ENCODE assay signal across 14 cellular contexts in genomic region chr2:69545477-69545932, GRCh38.
DNase-seq lines count a peak whose midpoint lies in the region; ATAC-seq, FAIRE-seq and TF ChIP-seq lines count a peak whose summit lies in the region.
"Had no signal": no experiment of that assay in that cellular context is flagged by ENCODE, and none has a peak within 500 bp of the region (broad histone marks: within the 10 kb centered on the region; RNA-seq: fewer than 3 reads in every experiment).

No MANE protein-coding gene starts in this region.

- RAD21 ChIA-PET in GM12878 (lab: Charles Lee; ENCODE audit: unreplicated experiment), result interaction anchor here (0.7 to 1.6 kb wide), 8 partner anchors 9 to 748 kb away, joined by 3 to 5 read pairs (median 3); partner anchors contain the start of gene SNRPG

- TF ChIP-seq POLR2A in GM12878 (IDR thresholded peaks at IDR 0.05; ENCODE audit: low read depth, low read length), result no peak
- TF ChIP-seq POLR2A in HepG2 (IDR thresholded peaks at IDR 0.05; ENCODE audit: insufficient read depth in 1 of 2, low read depth in 2 of 2, low read length in 2 of 2), result no peak
- no peak for TF ChIP-seq POLR2A in stomach (IDR thresholded peaks at IDR 0.05)

- no peak for TF ChIP-seq RAD21 in GM12878 (IDR thresholded peaks at IDR 0.05; ENCODE audit: insufficient read depth, low read depth, low read length)
- no peak for TF ChIP-seq RAD21 in HepG2 (CRISPR knock-in tag; IDR thresholded peaks at IDR 0.05)

- intact Hi-C loops in GM12878 (cut with micrococcal nuclease; ENCODE audit: unreplicated experiment), result loop anchor here (5.0 kb wide), 1 partner anchor 108 kb away; the partner anchor contains the start of gene NFU1
- intact Hi-C loops in HepG2 (cut with micrococcal nuclease; ENCODE audit: unreplicated experiment), result no loop called here
- intact Hi-C loops in stomach (cut with DNase I; ENCODE audit: low total_unique reads), result no loop called here

- SMC1A ChIA-PET in GM12878 (lab: Charles Lee; ENCODE audit: uncharacterized antibody, unreplicated experiment), result interaction anchor here (0.8 to 2.5 kb wide), 14 partner anchors 9 to 160 kb away, joined by 3 to 9 read pairs (median 4); partner anchors contain the start of gene NFU1

- no peaks in the 10 kb centered on the region; the same call in none of the 2 replicates for H3K79me2 ChIP-seq in GM12878 (ENCODE audit: control insufficient read depth, insufficient read depth, low read length)
- no peaks in the 10 kb centered on the region for H3K79me2 ChIP-seq in HepG2 (ENCODE audit: insufficient read depth, low read length)

- peaks cover 27% of the 10 kb centered on the region for H3K4me1 ChIP-seq in GM12878 (ENCODE audit: control insufficient read depth, insufficient read depth, low read length)
- H3K4me1 ChIP-seq in HepG2 (ENCODE audit: insufficient read depth, low read length), result no peaks in the 10 kb centered on the region
- H3K4me1 ChIP-seq in stomach, result peaks cover 0 to 16% (median 0%) of the 10 kb centered on the region in 4 donors
- H3K4me1 ChIP-seq: uterus had no signal

- DNase-seq in GM06990 (ENCODE audit: extremely low read depth, insufficient read length), result peak; percentile 37
- DNase-seq in GM12878 (ENCODE audit: low read depth, low spot score), result peak; percentile 59
- DNase-seq in HepG2 (ENCODE audit: low spot score), result no peak
- no peak for DNase-seq in stomach
- DNase-seq in hypothalamus (lab: John Stamatoyannopoulos, UW), result no peak
- DNase-seq: dermis blood vessel endothelial cell; GOT3; NCI-H2081 treated with DMSO at 0.1 percent for 48 hours; right cardiac atrium; stimulated activated CD4-positive, alpha-beta T cell treated with anti-CD3 and anti-CD28 coated beads, Interleukin-4, amount 100 ng/mL, for 4 hours; uterus had no signal

- H3K9ac ChIP-seq in GM12878 (ENCODE audit: control insufficient read depth, insufficient read depth, low read length), result no peak overlapping the region
- no peak overlapping the region for H3K9ac ChIP-seq in HepG2 (ENCODE audit: insufficient read depth, low read depth, low read length)

- H4K20me1 ChIP-seq in GM12878 (ENCODE audit: control insufficient read depth, insufficient read depth), result no peaks in the 10 kb centered on the region
- no peaks in the 10 kb centered on the region for H4K20me1 ChIP-seq in HepG2 (ENCODE audit: insufficient read depth, low read length)

- H3K9me3 ChIP-seq in GM12878 (replicated peaks; ENCODE audit: control insufficient read depth, insufficient read depth, low read length) (no peaks in the 10 kb centered on the region; the same call in none of the 3 replicates), HepG2 (ENCODE audit: low read length) (peaks cover 8% of the 10 kb centered on the region; the same call in 1 of the 2 replicates), stomach (peaks cover 0 to 5% (median 2%) of the 10 kb centered on the region in 4 donors)
- H3K9me3 ChIP-seq: uterus had no signal

- CTCF ChIA-PET in GM12878 (lab: Yijun Ruan, JAX), result interaction anchor here (1.4 to 14.4 kb wide), 4 partner anchors 18 to 179 kb away, joined by 3 to 176 read pairs (median 5); partner anchors contain the start of gene NFU1
- CTCF ChIA-PET in HepG2 (lab: Yijun Ruan, JAX; ENCODE audit: low intra/inter-chr PET ratio, low total read pairs), result no interaction called here

- TF ChIP-seq EP300 in GM12878 (IDR thresholded peaks at IDR 0.05; ENCODE audit: borderline replicate concordance in 1 of 2, control insufficient read depth in 1 of 2, low read depth in 2 of 2, low read length in 2 of 2) (no peak; a peak in 1 of 4 replicates), HepG2 (IDR thresholded peaks at IDR 0.05; ENCODE audit: low read depth in 2 of 2, low read length in 2 of 2) (no peak), HepG2 (CRISPR knock-in tag; IDR thresholded peaks at IDR 0.05; ENCODE audit: borderline replicate concordance) (no peak), stomach (IDR thresholded peaks at IDR 0.05) (no peak)

- H3K27me3 ChIP-seq in GM06990 (replicated peaks; ENCODE audit: control insufficient read depth, insufficient read depth, low read length) (no peaks in the 10 kb centered on the region), GM12878 (replicated peaks in 1 of 2; ENCODE audit: control insufficient read depth in 2 of 2, insufficient read depth in 2 of 2, low read length in 1 of 2) (no peaks in the 10 kb centered on the region), HepG2 (ENCODE audit: control insufficient read depth in 1 of 2, insufficient read depth in 2 of 2, low read length in 2 of 2) (no peaks in the 10 kb centered on the region), stomach (no peaks in the 10 kb centered on the region)
- H3K27me3 ChIP-seq: uterus had no signal

- H3K4me2 ChIP-seq in GM12878 (ENCODE audit: control insufficient read depth, insufficient read depth), result peak overlapping the region; percentile 78; the same call in 1 of the 2 replicates
- H3K4me2 ChIP-seq in HepG2 (ENCODE audit: low read depth, low read length), result no peak overlapping the region

- BruUV-seq in GM12878 (replicated peaks; lab: Mats Ljungman, UMichigan) (no TSS peak), HepG2 (replicated peaks; lab: Mats Ljungman, UMichigan) (no TSS peak)

- POLR2A ChIA-PET in GM12878 (lab: Charles Lee) (interaction anchor here (0.8 to 1.2 kb wide), 2 partner anchors 12 to 172 kb away, joined by 3 to 4 read pairs; no protein-coding TSS in a partner anchor), HepG2 (lab: Yijun Ruan, JAX) (no interaction called here)

- FAIRE-seq in GM12878 (lab: Jason Lieb, UNC) (no peak), HepG2 (lab: Jason Lieb, UNC) (no peak)

- H2AFZ ChIP-seq in GM12878 (ENCODE audit: control insufficient read depth, low read depth, low read length) (peak overlapping the region; percentile 47; the same call in 1 of the 2 replicates), HepG2 (ENCODE audit: low read length) (no peak overlapping the region)

- H3K27ac ChIP-seq in GM12878 (ENCODE audit: control insufficient read depth, insufficient read depth) (peak overlapping the region; percentile 85), HepG2 (ENCODE audit: extremely low read length, insufficient read depth, low read length) (no peak overlapping the region), stomach (no peak overlapping the region)
- H3K27ac ChIP-seq: uterus had no signal

- in situ Hi-C loops in GM12878 (cut with MboI) (no loop called here), HepG2 (cut with HindIII; ENCODE audit: extremely low pct_ligation_motif_present, low pct_unique_long_range_greater_than_20kb) (no loop called here)

- ATAC-seq in GM18517 (IDR thresholded peaks at IDR 0.05; ENCODE audit: unreplicated experiment) (peak; percentile 72), HG02623 (IDR thresholded peaks at IDR 0.05; ENCODE audit: unreplicated experiment) (peak; percentile 52), GM12878 (peak; percentile 79), HepG2 (no peak)
- ATAC-seq: stimulated activated memory B cell treated with anti-CD40 and anti-IgM and Interleukin-4, amounts not matched to agents 10 μg/mL and 1 μg/mL and 100 μg/mL, for 72 hours had no signal

- H3K36me3 ChIP-seq in GM06990 (ENCODE audit: control insufficient read depth, insufficient read depth, low read length) (peaks cover 3% of the 10 kb centered on the region; the same call in 1 of the 2 replicates), GM12878 (ENCODE audit: control insufficient read depth in 2 of 2, insufficient read depth in 2 of 2, low read length in 1 of 2) (peaks cover 2 to 15% of the 10 kb centered on the region in 2 experiments; a peak in 3 of 4 replicates), HepG2 (replicated peaks in 1 of 2; ENCODE audit: control insufficient read depth in 1 of 2, insufficient read depth in 2 of 2, low read length in 2 of 2) (peaks cover 0 to 9% of the 10 kb centered on the region in 2 experiments; a peak in 2 of 5 replicates), stomach (peaks cover 6 to 40% (median 39%) of the 10 kb centered on the region in 4 donors)
- H3K36me3 ChIP-seq: uterus had no signal

- 0% methylated on average over 2 of the region's 2 CpGs for WGBS in GM12878 (ENCODE audit: insufficient coverage, insufficient replicate concordance, low lambda C conversion rate, missing lambda C conversion rate)
- 98% methylated on average over 2 of the region's 2 CpGs for WGBS in HepG2 (ENCODE audit: low lambda C conversion rate)
- 91 to 96% (median 95%) methylated on average over 2 of the region's 2 CpGs for WGBS in stomach, 5 donors

- H3K4me3 ChIP-seq in GM06990 (replicated peaks; ENCODE audit: low read depth, low read length) (no peak overlapping the region), GM12878 (peak overlapping the region; percentile 23; the same call in 1 of the 2 replicates), HepG2 (replicated peaks in 1 of 3; ENCODE audit: insufficient read depth in 1 of 3, low read depth in 2 of 3, low read length in 3 of 3) (no peak overlapping the region), stomach (no peak overlapping the region)
- H3K4me3 ChIP-seq: uterus had no signal

- TF ChIP-seq CTCF in GM06990 (IDR thresholded peaks at IDR 0.05; ENCODE audit: insufficient read depth, low read length, poor library complexity, severe bottlenecking) (no peak), GM12878 (IDR thresholded peaks at IDR 0.05 in 2 of 3, conservative IDR thresholded peaks at IDR 0.05 in 1 of 3; ENCODE audit: control insufficient read depth in 2 of 3, extremely low read depth in 1 of 3, insufficient read depth in 1 of 3, low read depth in 3 of 3, low read length in 3 of 3) (no peak), HepG2 (CRISPR knock-in tag; IDR thresholded peaks at IDR 0.05) (no peak), stomach (IDR thresholded peaks at IDR 0.05) (no peak)

TF ChIP-seq in GM12878, 131 proteins besides CTCF, POLR2A, EP300 and RAD21 (continues in another document):
- TF ChIP-seq DPF2 (IDR thresholded peaks at IDR 0.05), result 0 out of 2 replicates have a peak, but pooled peaks have one; percentile 32

TF ChIP-seq in HepG2, 621 proteins besides CTCF, POLR2A, EP300 and RAD21 (continues in another document):
- TF ChIP-seq HMG20A (CRISPR knock-in tag; IDR thresholded peaks at IDR 0.05; ENCODE audit: borderline replicate concordance) (no peak), ZSCAN9 (CRISPR knock-in tag; IDR thresholded peaks at IDR 0.05; ENCODE audit: borderline replicate concordance) (no peak), MTF1 (CRISPR knock-in tag; IDR thresholded peaks at IDR 0.05) (no peak), ZNF672 (CRISPR knock-in tag; IDR thresholded peaks at IDR 0.05) (no peak), MYC (CRISPR knock-in tag; IDR thresholded peaks at IDR 0.05; ENCODE audit: borderline replicate concordance) (no peak), DNMT1 (CRISPR knock-in tag; IDR thresholded peaks at IDR 0.05) (no peak), YEATS4 (CRISPR knock-in tag; IDR thresholded peaks at IDR 0.05; ENCODE audit: borderline replicate concordance) (no peak)
- TF ChIP-seq, protein P1, sequence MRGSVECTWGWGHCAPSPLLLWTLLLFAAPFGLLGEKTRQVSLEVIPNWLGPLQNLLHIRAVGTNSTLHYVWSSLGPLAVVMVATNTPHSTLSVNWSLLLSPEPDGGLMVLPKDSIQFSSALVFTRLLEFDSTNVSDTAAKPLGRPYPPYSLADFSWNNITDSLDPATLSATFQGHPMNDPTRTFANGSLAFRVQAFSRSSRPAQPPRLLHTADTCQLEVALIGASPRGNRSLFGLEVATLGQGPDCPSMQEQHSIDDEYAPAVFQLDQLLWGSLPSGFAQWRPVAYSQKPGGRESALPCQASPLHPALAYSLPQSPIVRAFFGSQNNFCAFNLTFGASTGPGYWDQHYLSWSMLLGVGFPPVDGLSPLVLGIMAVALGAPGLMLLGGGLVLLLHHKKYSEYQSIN (CRISPR knock-in tag; IDR thresholded peaks at IDR 0.05; ENCODE audit: borderline replicate concordance), result no peak

Comparison
In these comparisons a context has a peak if more than half of its experiments do, and no peak if none do; other contexts are left out.
1. DNase-seq: peak in GM06990 (single experiment) and GM12878 (single experiment); none in HepG2 (single experiment), stomach (single experiment) and hypothalamus (0 of 51).